ENCODE assay signal across 24 cellular contexts in genomic region chr15:68436680-68437079, GRCh38. TPM values are rescaled to one million over a fixed set of nuclear protein-coding genes. Genes with fewer than 3 reads are reported as not detected.
"Had no signal": no experiment of that assay in that cellular context is flagged by ENCODE, and none has a peak within 500 bp of the region (broad histone marks: within the 10 kb centered on the region; RNA-seq: fewer than 3 reads in every experiment).

No MANE protein-coding gene starts in this region.

- H3K36me3 ChIP-seq: esophagus squamous epithelium, gastrocnemius medialis, neural progenitor cell, sigmoid colon, upper lobe of left lung had no signal

- H3K4me3 ChIP-seq: esophagus squamous epithelium, gastrocnemius medialis, neural progenitor cell, sigmoid colon, testis, upper lobe of left lung had no signal

- H3K27ac ChIP-seq: esophagus squamous epithelium, gastrocnemius medialis, neural progenitor cell, sigmoid colon, testis, upper lobe of left lung had no signal

- H3K9me3 ChIP-seq: esophagus squamous epithelium, gastrocnemius medialis, sigmoid colon, testis, upper lobe of left lung had no signal

- H3K27ac Mint-ChIP-seq: activated B cell treated with CpG ODN at 0.5 μM for 24 hours; activated naive CD4-positive, alpha-beta T cell treated with anti-CD3 and anti-CD28 coated beads, Interleukin-2, amount 50 U/mL, for 72 hours; effector memory CD8-positive, alpha-beta T cell; naive B cell; neural progenitor cell; stimulated activated naive B cell treated with anti-CD40 and anti-IgM and Interleukin-4, amounts not matched to agents 10 μg/mL and 1 μg/mL and 100 μg/mL, for 72 hours; T-helper 17 cell had no signal

- H3K4me1 ChIP-seq: neural progenitor cell, testis had no signal

- H3K4me3 Mint-ChIP-seq: activated B cell treated with CpG ODN at 0.5 μM for 24 hours; effector memory CD8-positive, alpha-beta T cell; neural progenitor cell; stimulated activated naive B cell treated with anti-CD40 and anti-IgM and Interleukin-4, amounts not matched to agents 10 μg/mL and 1 μg/mL and 100 μg/mL, for 72 hours; T-helper 17 cell had no signal

- H3K9me3 Mint-ChIP-seq: activated B cell treated with CpG ODN at 0.5 μM for 24 hours; activated naive CD4-positive, alpha-beta T cell treated with anti-CD3 and anti-CD28 coated beads, Interleukin-2, amount 50 U/mL, for 72 hours; effector memory CD8-positive, alpha-beta T cell; naive B cell; neural progenitor cell; stimulated activated naive B cell treated with anti-CD40 and anti-IgM and Interleukin-4, amounts not matched to agents 10 μg/mL and 1 μg/mL and 100 μg/mL, for 72 hours had no signal

- ATAC-seq: activated naive CD4-positive, alpha-beta T cell treated with anti-CD3 and anti-CD28 coated beads, Interleukin-2, amount 50 U/mL, for 72 hours; effector memory CD8-positive, alpha-beta T cell; stimulated activated naive B cell treated with anti-CD40 and anti-IgM and Interleukin-4, amounts not matched to agents 10 μg/mL and 1 μg/mL and 100 μg/mL, for 72 hours; T-helper 17 cell had no signal

- H3K36me3 Mint-ChIP-seq: activated naive CD4-positive, alpha-beta T cell treated with anti-CD3 and anti-CD28 coated beads, Interleukin-2, amount 50 U/mL, for 72 hours; naive B cell; neural progenitor cell; stimulated activated naive B cell treated with anti-CD40 and anti-IgM and Interleukin-4, amounts not matched to agents 10 μg/mL and 1 μg/mL and 100 μg/mL, for 72 hours had no signal

- H3K27me3 ChIP-seq: testis had no signal

- DNase-seq: activated B cell treated with CpG ODN at 0.5 μM for 24 hours; activated CD4-positive, alpha-beta T cell treated with anti-CD3 and anti-CD28 coated beads for 4 hours; activated CD4-positive, alpha-beta T cell treated with anti-CD3 and anti-CD28 coated beads, Interleukin-2, amount 50 U/mL, for 48 hours; activated gamma-delta T cell treated with Interleukin-2 at 50 U/mL for 16 hours; activated T-cell treated with anti-CD3 and anti-CD28 coated beads, Interleukin-2, amount 50 U/mL, for 1 hour; central memory CD4-positive, alpha-beta T cell; effector memory CD8-positive, alpha-beta T cell; esophagus squamous epithelium; hypothalamus; left ventricle myocardium superior; mesendoderm; naive B cell; retina; sigmoid colon; stimulated activated CD4-positive, alpha-beta T cell treated with anti-CD3 and anti-CD28 coated beads, Interleukin-2, amount 100 ng/mL, for 48 hours; stimulated activated CD8-positive, alpha-beta memory T cell treated with anti-CD3 and anti-CD28 coated beads, Interleukin-4, amount 100 ng/mL, for 48 hours; stimulated activated naive B cell treated with anti-CD40 and anti-IgM and Interleukin-4, amounts not matched to agents 10 μg/mL and 1 μg/mL and 100 μg/mL, for 72 hours; SW 1271; T-helper 17 cell; testis; upper lobe of left lung had no signal

RNA-seq across cellular contexts. Expression of gene ITGA11, which starts 4.7 kb away (rescaled TPM):
- total RNA-seq: activated B cell treated with CpG ODN at 0.5 μM for 24 hours had no signal
